Comparison of ENCODE assay signal across 19 cellular contexts in the genomic region with DNA sequence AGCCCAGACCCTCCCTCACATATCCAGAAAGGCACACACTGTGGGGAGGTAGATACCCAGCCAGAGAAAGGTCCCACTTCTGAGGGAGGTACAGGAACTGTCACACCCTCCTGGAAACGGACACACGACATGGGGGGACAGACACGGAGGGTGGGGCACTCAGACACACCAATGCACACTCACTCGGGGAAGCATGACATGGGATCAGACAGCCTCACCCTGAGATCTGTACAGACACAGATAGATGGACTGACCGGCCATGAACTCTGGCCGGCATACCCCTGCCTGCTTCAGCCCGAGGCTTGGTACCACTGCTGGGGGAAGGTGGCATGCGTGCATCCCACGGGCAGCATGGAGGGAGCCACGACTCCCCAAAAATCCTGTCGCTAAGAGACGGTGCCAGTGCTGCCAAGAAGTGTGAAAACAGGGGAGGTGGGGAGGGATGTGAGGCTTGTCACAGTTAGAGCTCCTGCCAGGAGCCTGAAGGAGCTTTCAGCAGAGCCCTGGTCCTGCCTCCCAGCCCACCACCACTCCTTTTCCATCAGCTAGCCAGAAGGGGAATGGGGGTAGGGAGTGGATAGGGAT. TPM values are rescaled to one million over a fixed set of nuclear protein-coding genes. Genes with fewer than 3 reads are reported as not detected.
"Had no signal": no experiment of that assay in that cellular context is flagged by ENCODE, and none has a peak within 500 bp of the region (broad histone marks: within the 10 kb centered on the region; RNA-seq: fewer than 3 reads in every experiment).

No MANE protein-coding gene starts in this region.

- H3K27ac ChIP-seq: left ventricle myocardium inferior had no signal

- H3K4me2 ChIP-seq: SK-N-SH had no signal

- H3K9me3 Mint-ChIP-seq: activated CD4-positive, alpha-beta memory T cell treated with anti-CD3 and anti-CD28 coated beads for 36 hours; activated T-cell treated with anti-CD3 and anti-CD28 coated beads, Interleukin-2, amount 50 U/mL, for 4 hours; memory B cell; nephron; T-cell had no signal

- H3K9me3 ChIP-seq: left ventricle myocardium inferior, SK-N-SH had no signal

- H3K9ac ChIP-seq: SK-N-SH had no signal

- H3K36me3 Mint-ChIP-seq: activated CD4-positive, alpha-beta memory T cell treated with anti-CD3 and anti-CD28 coated beads for 36 hours; activated naive CD8-positive, alpha-beta T cell; memory B cell; T-cell had no signal

- H3K4me1 ChIP-seq: left ventricle myocardium inferior had no signal

- H3K4me3 ChIP-seq: left ventricle myocardium inferior had no signal

- H3K4me3 Mint-ChIP-seq: activated CD4-positive, alpha-beta memory T cell treated with anti-CD3 and anti-CD28 coated beads for 36 hours; activated CD4-positive, alpha-beta T cell treated with anti-CD3 and anti-CD28 coated beads for 36 hours; activated T-cell treated with anti-CD3 and anti-CD28 coated beads, Interleukin-2, amount 50 U/mL, for 4 hours; memory B cell; nephron; T-cell had no signal

- DNase-seq: activated effector memory CD4-positive, alpha-beta T cell treated with Interleukin-2 at 50 U/mL for 16 hours; activated T-cell treated with anti-CD3 and anti-CD28 coated beads, Interleukin-2, amount 50 U/mL, for 4 hours; amniotic stem cell; islet precursor cell; left ventricle myocardium inferior; retina; SK-N-SH; stimulated activated naive CD4-positive, alpha-beta T cell; T-cell; trophoblast cell; WERI-Rb-1 had no signal

- ATAC-seq: esophagus mucosa, T-cell had no signal

- H3K27ac Mint-ChIP-seq: activated CD4-positive, alpha-beta memory T cell treated with anti-CD3 and anti-CD28 coated beads for 36 hours; activated CD4-positive, alpha-beta T cell treated with anti-CD3 and anti-CD28 coated beads for 36 hours; activated naive CD8-positive, alpha-beta T cell; memory B cell; nephron; T-cell had no signal

- H3K4me1 Mint-ChIP-seq: nephron had no signal

- H3K36me3 ChIP-seq: left ventricle myocardium inferior, WERI-Rb-1 had no signal

RNA-seq across cellular contexts. Expression of gene CPNE6, which starts 0.6 kb away (rescaled TPM):
- total RNA-seq: activated CD4-positive, alpha-beta memory T cell treated with anti-CD3 and anti-CD28 coated beads for 36 hours; activated CD4-positive, alpha-beta T cell treated with anti-CD3 and anti-CD28 coated beads for 36 hours; activated T-cell treated with anti-CD3 and anti-CD28 coated beads, Interleukin-2, amount 50 U/mL, for 4 hours; esophagus mucosa; left ventricle myocardium inferior; osteocyte; subcutaneous adipose tissue; T-cell had no signal
- polyA plus RNA-seq: SK-N-SH had no signal
